In the genomic region with DNA sequence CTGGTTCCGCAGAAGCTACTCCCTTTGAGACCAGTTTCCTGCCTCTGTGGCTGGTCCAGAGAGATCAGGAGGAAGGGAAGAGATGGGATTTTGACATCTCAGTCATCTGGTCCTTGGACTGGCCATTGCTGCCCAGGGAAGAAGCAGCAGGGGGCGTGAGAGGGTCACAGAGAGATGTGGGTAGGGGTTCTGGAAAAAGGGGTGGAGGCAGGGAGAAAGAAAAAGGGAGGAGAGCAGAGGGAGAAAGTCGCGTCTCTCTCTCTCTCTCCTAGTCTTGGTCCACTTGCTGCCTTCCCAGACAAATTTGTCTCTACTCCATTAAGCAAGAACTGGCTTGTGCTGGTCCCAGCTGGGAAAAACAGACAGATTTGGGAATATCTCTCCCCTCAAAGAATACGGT, we compare ENCODE assay signal across 8 cellular contexts. TPM values are rescaled to one million over a fixed set of nuclear protein-coding genes. Genes with fewer than 3 reads are reported as not detected.
DNase-seq lines count a peak whose midpoint lies in the region; ATAC-seq and TF ChIP-seq lines count a peak whose summit lies in the region.

No MANE protein-coding gene starts in this region.

- H3K27me3 ChIP-seq in heart right ventricle (no peaks in the 10 kb centered on the region), upper lobe of right lung (no peaks in the 10 kb centered on the region)

- H3K36me3 ChIP-seq in heart right ventricle (no peaks in the 10 kb centered on the region), upper lobe of right lung (no peaks in the 10 kb centered on the region)

- in situ Hi-C loops in GM13977 (cut with MboI; ENCODE audit: low pct_unique_long_range_greater_than_20kb, low sequenced_read_pairs, unreplicated experiment): no loop called here

- intact Hi-C loops in heart right ventricle (cut with DNase I): loop anchor here in 7 of 10 donors (1.0 to 10.0 kb wide), 3 partner anchors 53 to 60 kb away; a partner anchor contains a TSS
- intact Hi-C loops in upper lobe of right lung (cut with DNase I): no loop called here

- H3K27ac ChIP-seq in heart right ventricle (no peak overlapping the region), upper lobe of right lung (no peak overlapping the region)

- no peak overlapping the region for H3K4me3 ChIP-seq in AG04449 (ENCODE audit: low read depth, low read length)
- H3K4me3 ChIP-seq in heart right ventricle: no peak overlapping the region
- H3K4me3 ChIP-seq in upper lobe of right lung: no peak overlapping the region

- H3K9me3 ChIP-seq in heart right ventricle (no peaks in the 10 kb centered on the region), upper lobe of right lung (no peaks in the 10 kb centered on the region)

- ATAC-seq in heart right ventricle (peak in 6 of 8 donors; percentile 47 to 78 (median 53)), upper lobe of right lung (peak; percentile 32), GM18868 (IDR thresholded peaks at IDR 0.05; ENCODE audit: unreplicated experiment) (no peak)

- H3K4me1 ChIP-seq in heart right ventricle (peaks cover 0 to 18% (median 0%) of the 10 kb centered on the region in 9 donors), upper lobe of right lung (no peaks in the 10 kb centered on the region)

- WGBS in heart right ventricle, 2 donors: 17 to 22% methylated on average over 5 of the region's 5 CpGs

- DNase-seq in AG04449 (ENCODE audit: low read depth, low spot score): no peak
- DNase-seq in GM13977 (ENCODE audit: low spot score): peak; percentile 31
- peak; percentile 83 for DNase-seq in SK-N-DZ (ENCODE audit: low spot score)
- peak; percentile 62 to 66 for DNase-seq in heart right ventricle
- no peak for DNase-seq in upper lobe of right lung
- no peak for DNase-seq in activated effector memory CD4-positive, alpha-beta T cell treated with Interleukin-2 at 50 U/mL for 16 hours
- DNase-seq in HuH-7.5 (ENCODE audit: low spot score): no peak

- CTCF ChIA-PET in AG04449 (lab: Yijun Ruan, JAX): interaction anchor here (1.2 to 11.1 kb wide), 12 partner anchors 8 to 82 kb away, joined by 3 to 201 read pairs (median 6); a partner anchor contains a TSS

- POLR2A ChIA-PET in AG04449 (lab: Yijun Ruan, JAX): no interaction called here

- TF ChIP-seq CTCF in AG04449 (IDR thresholded peaks at IDR 0.05; ENCODE audit: insufficient read depth, low read length, missing control alignments) (peak; percentile 64), GM13977 (IDR thresholded peaks at IDR 0.05; ENCODE audit: extremely low read depth, insufficient read depth, missing control alignments) (peak; percentile 63), heart right ventricle (IDR thresholded peaks at IDR 0.05) (peak in 8 of 9 donors; percentile 16 to 67 (median 55)), upper lobe of right lung (IDR thresholded peaks at IDR 0.05) (peak; percentile 38)

RNA-seq across cellular contexts. Expression of a gene that starts 4.4 kb away (rescaled TPM):
- not detected in 2 replicates for polyA plus RNA-seq in SK-N-DZ (2014; cell fraction: cytosol; rRNA removed)
- polyA plus RNA-seq in SK-N-DZ (2014; cell fraction: nucleus; rRNA removed): not detected in 2 replicates
- total RNA-seq in heart right ventricle (under 1 TPM in 7 of 10 donors, not detected in 3; 0.25 to 0.77 (median 0.38) TPM), upper lobe of right lung (0.87 TPM)
- polyA plus RNA-seq in heart right ventricle: 1 to 10 TPM in 1 of 2 donors, under 1 TPM in 1; 0.19 to 1.3 TPM

RNA-seq across cellular contexts. Expression of a gene that starts 6.8 kb away (rescaled TPM):
- polyA plus RNA-seq in SK-N-DZ (2014; cell fraction: cytosol; rRNA removed): 39.1 and 41.5 TPM in 2 replicates
- polyA plus RNA-seq in SK-N-DZ (2014; cell fraction: nucleus; rRNA removed): 123 and 125 TPM in 2 replicates
- total RNA-seq in heart right ventricle (10 to 100 TPM; 45.7 to 83.3 (median 66.0) TPM), upper lobe of right lung (81.7 TPM)
- polyA plus RNA-seq in heart right ventricle: 100 to 1,000 TPM; 138 to 164 TPM

RNA-seq across cellular contexts. Expression of a gene that starts 16.3 kb away (rescaled TPM):
- 0.25 and 0.28 TPM in 2 replicates for polyA plus RNA-seq in SK-N-DZ (2014; cell fraction: cytosol; rRNA removed)
- 0.85 and 1.2 TPM in 2 replicates for polyA plus RNA-seq in SK-N-DZ (2014; cell fraction: nucleus; rRNA removed)
- total RNA-seq in heart right ventricle: 1 to 10 TPM; 1.4 to 6.5 (median 3.9) TPM
- 1 to 10 TPM in 1 of 2 donors, under 1 TPM in 1; 0.91 to 6.2 TPM for polyA plus RNA-seq in heart right ventricle
- 4.8 TPM for total RNA-seq in upper lobe of right lung

RNA-seq across cellular contexts. Expression of a gene that starts 19.7 kb away (rescaled TPM):
- 117 and 125 TPM in 2 replicates for polyA plus RNA-seq in SK-N-DZ (2014; cell fraction: cytosol; rRNA removed)
- polyA plus RNA-seq in SK-N-DZ (2014; cell fraction: nucleus; rRNA removed): 102 and 145 TPM in 2 replicates
- total RNA-seq in heart right ventricle: 100 to 1,000 TPM in 3 of 10 donors, 10 to 100 TPM in 7; 81.7 to 104 (median 90.5) TPM
- polyA plus RNA-seq in heart right ventricle: 100 to 1,000 TPM in 1 of 2 donors, 10 to 100 TPM in 1; 52.2 to 111 TPM
- total RNA-seq in upper lobe of right lung: 39.3 TPM

RNA-seq across cellular contexts. Expression of a gene that starts 44.5 kb away (rescaled TPM):
- not detected in 2 replicates for polyA plus RNA-seq in SK-N-DZ (2014; cell fraction: cytosol; rRNA removed)
- 0.45 and 2.5 TPM in 2 replicates for polyA plus RNA-seq in SK-N-DZ (2014; cell fraction: nucleus; rRNA removed)
- total RNA-seq in heart right ventricle: 1 to 10 TPM in 6 of 10 donors, under 1 TPM in 4; 0.23 to 1.7 (median 1.2) TPM
- 1 to 10 TPM in 1 of 2 donors, under 1 TPM in 1; 0.78 to 2.6 TPM for polyA plus RNA-seq in heart right ventricle
- 0.67 TPM for total RNA-seq in upper lobe of right lung

Comparison
In these comparisons a context has a peak if more than half of its experiments do, and no peak if none do; other contexts are left out.
1. DNase-seq: peak in GM13977 (single experiment), SK-N-DZ (single experiment) and heart right ventricle (2 of 2); none in AG04449 (single experiment), upper lobe of right lung (single experiment), activated effector memory CD4-positive, alpha-beta T cell treated with Interleukin-2 at 50 U/mL for 16 hours (single experiment) and HuH-7.5 (single experiment).
2. Peak in every context shown above with its lines, with median percentiles within 50 percentile points of each other: CTCF ChIP-seq.